24 cellular contexts compared by ENCODE assay signal in genomic region chr7:52897708-52898107, GRCh38.
DNase-seq lines count a peak whose midpoint lies in the region; ATAC-seq and TF ChIP-seq lines count a peak whose summit lies in the region.
"Had no signal": no experiment of that assay in that cellular context is flagged by ENCODE, and none has a peak within 500 bp of the region (broad histone marks: within the 10 kb centered on the region; RNA-seq: fewer than 3 reads in every experiment).

No MANE protein-coding gene starts in this region.

- no peaks in the 10 kb centered on the region for H3K27me3 ChIP-seq in right atrium auricular region
- H3K27me3 ChIP-seq in left ventricle myocardium inferior (ENCODE audit: low read depth): no peaks in the 10 kb centered on the region
- H3K27me3 ChIP-seq in OCI-LY1 (ENCODE audit: insufficient read depth, low read length): no peaks in the 10 kb centered on the region
- H3K27me3 ChIP-seq in transverse colon: no peaks in the 10 kb centered on the region
- no peaks in the 10 kb centered on the region for H3K27me3 ChIP-seq in Peyer's patch
- H3K27me3 ChIP-seq: BLaER1 treated with 17β-estradiol and CSF1 and Interleukin-3, amounts not matched to agents 10 nM and 100 nM had no signal

- H3K4me2 ChIP-seq in OCI-LY1 (ENCODE audit: low read length): no peak overlapping the region; the same call in 1 of the 2 replicates
- H3K4me2 ChIP-seq: BLaER1 treated with 17β-estradiol and CSF1 and Interleukin-3, amounts not matched to agents 10 nM and 100 nM; PC-9 had no signal

- in situ Hi-C loops in transverse colon (cut with MboI; ENCODE audit: low pct_ligation_motif_present in 1 of 4, low pct_unique_long_range_greater_than_20kb in 1 of 4, low sequenced_read_pairs in 3 of 4): no loop called here

- TF ChIP-seq CTCF in right atrium auricular region (IDR thresholded peaks at IDR 0.05) (no peak), left ventricle myocardium inferior (IDR thresholded peaks at IDR 0.05; ENCODE audit: borderline replicate concordance) (no peak), OCI-LY1 (IDR thresholded peaks at IDR 0.05; ENCODE audit: low read length) (no peak), transverse colon (IDR thresholded peaks at IDR 0.05) (no peak), Peyer's patch (IDR thresholded peaks at IDR 0.05) (no peak)

- H2AFZ ChIP-seq in OCI-LY1 (ENCODE audit: low read length): peak overlapping the region; percentile 32; the same call in 1 of the 2 replicates
- H2AFZ ChIP-seq: PC-9 had no signal

- 70 to 85% methylated on average over 4 to 5 of the region's 5 CpGs for WGBS in transverse colon (ENCODE audit: low coverage in 1 of 2), 2 donors

- DNase-seq in right atrium auricular region (ENCODE audit: low spot score) (peak; percentile 71), left ventricle myocardium inferior (no peak), left kidney (ENCODE audit: low read depth, low spot score) (peak; percentile 2), transverse colon (peak; percentile 13), Peyer's patch (no peak)
- DNase-seq: AML-193; CD4-positive, alpha-beta T cell; COR-L47; GOT3; HCEC 1CT; KBM-7; MV-4-11; NCI-H2081; NCI-H2171; NCI-H226; NCI-H510A treated with DMSO at 0.1 percent for 48 hours; PC-9; RPMI8226; SIG-M5 had no signal

- H3K4me1 ChIP-seq in right atrium auricular region: no peaks in the 10 kb centered on the region
- no peaks in the 10 kb centered on the region for H3K4me1 ChIP-seq in left ventricle myocardium inferior
- H3K4me1 ChIP-seq in OCI-LY1 (ENCODE audit: insufficient read depth, low read length, severe bottlenecking): peaks cover 38% of the 10 kb centered on the region
- H3K4me1 ChIP-seq in transverse colon: no peaks in the 10 kb centered on the region
- H3K4me1 ChIP-seq in Peyer's patch: no peaks in the 10 kb centered on the region
- H3K4me1 ChIP-seq: BLaER1 treated with 17β-estradiol and CSF1 and Interleukin-3, amounts not matched to agents 10 nM and 100 nM had no signal

- H3K27ac ChIP-seq in right atrium auricular region (no peak overlapping the region), left ventricle myocardium inferior (replicated peaks) (no peak overlapping the region), OCI-LY1 (ENCODE audit: low read depth, low read length, poor library complexity, severe bottlenecking) (no peak overlapping the region), transverse colon (no peak overlapping the region), Peyer's patch (no peak overlapping the region)
- H3K27ac ChIP-seq: BLaER1 treated with 17β-estradiol and CSF1 and Interleukin-3, amounts not matched to agents 10 nM and 100 nM; PC-9; SK-N-MC had no signal

- H3K9ac ChIP-seq in OCI-LY1 (ENCODE audit: low read length): no peak overlapping the region
- H3K9ac ChIP-seq: BLaER1 treated with 17β-estradiol and CSF1 and Interleukin-3, amounts not matched to agents 10 nM and 100 nM had no signal

- no peaks in the 10 kb centered on the region for H3K36me3 ChIP-seq in right atrium auricular region
- no peaks in the 10 kb centered on the region for H3K36me3 ChIP-seq in left ventricle myocardium inferior
- no peaks in the 10 kb centered on the region for H3K36me3 ChIP-seq in OCI-LY1 (ENCODE audit: insufficient read depth, low read length)
- no peaks in the 10 kb centered on the region for H3K36me3 ChIP-seq in transverse colon
- H3K36me3 ChIP-seq in Peyer's patch: no peaks in the 10 kb centered on the region
- H3K36me3 ChIP-seq: BLaER1 treated with 17β-estradiol and CSF1 and Interleukin-3, amounts not matched to agents 10 nM and 100 nM had no signal

- intact Hi-C loops in left ventricle myocardium inferior (cut with micrococcal nuclease): no loop called here
- intact Hi-C loops in transverse colon (cut with DNase I; ENCODE audit: low total_unique reads): no loop called here

- H3K9me3 ChIP-seq in right atrium auricular region (no peaks in the 10 kb centered on the region), left ventricle myocardium inferior (replicated peaks) (no peaks in the 10 kb centered on the region), OCI-LY1 (ENCODE audit: low read length) (no peaks in the 10 kb centered on the region), transverse colon (no peaks in the 10 kb centered on the region), Peyer's patch (no peaks in the 10 kb centered on the region)
- H3K9me3 ChIP-seq: BLaER1 treated with 17β-estradiol and CSF1 and Interleukin-3, amounts not matched to agents 10 nM and 100 nM had no signal

- TF ChIP-seq EP300 in transverse colon (IDR thresholded peaks at IDR 0.05; ENCODE audit: low read depth): no peak

- H4K20me1 ChIP-seq in OCI-LY1 (ENCODE audit: insufficient read depth, low read length): no peaks in the 10 kb centered on the region
- H4K20me1 ChIP-seq: BLaER1 treated with 17β-estradiol and CSF1 and Interleukin-3, amounts not matched to agents 10 nM and 100 nM had no signal

- TF ChIP-seq POLR2A in transverse colon (IDR thresholded peaks at IDR 0.05): no peak
- no peak for TF ChIP-seq POLR2A in Peyer's patch (IDR thresholded peaks at IDR 0.05)

- H3K4me3 ChIP-seq in right atrium auricular region (no peak overlapping the region), left ventricle myocardium inferior (no peak overlapping the region), OCI-LY1 (ENCODE audit: low read depth, low read length, poor library complexity, severe bottlenecking) (no peak overlapping the region), transverse colon (no peak overlapping the region), Peyer's patch (no peak overlapping the region)
- H3K4me3 ChIP-seq: BLaER1 treated with 17β-estradiol and CSF1 and Interleukin-3, amounts not matched to agents 10 nM and 100 nM; PC-9; SK-N-MC had no signal

- no peaks in the 10 kb centered on the region for H3K79me2 ChIP-seq in OCI-LY1 (ENCODE audit: insufficient read depth, low read length)

- no peaks in the 10 kb centered on the region for H3K9me2 ChIP-seq in OCI-LY1 (ENCODE audit: low read depth, low read length)

- no peaks in the 10 kb centered on the region for H3F3A ChIP-seq in OCI-LY1 (ENCODE audit: insufficient read depth, low read length)

- ATAC-seq in GM18867 (IDR thresholded peaks at IDR 0.05; ENCODE audit: unreplicated experiment): no peak
- no peak for ATAC-seq in GM21515 (IDR thresholded peaks at IDR 0.05; ENCODE audit: unreplicated experiment)

Comparison
In these comparisons a context has a peak if more than half of its experiments do, and no peak if none do; other contexts are left out.
1. DNase-seq: peak in right atrium auricular region (single experiment), left kidney (single experiment) and transverse colon (single experiment); none in left ventricle myocardium inferior (single experiment) and Peyer's patch (0 of 3).